21 cellular contexts compared by ENCODE assay signal in the genomic region with DNA sequence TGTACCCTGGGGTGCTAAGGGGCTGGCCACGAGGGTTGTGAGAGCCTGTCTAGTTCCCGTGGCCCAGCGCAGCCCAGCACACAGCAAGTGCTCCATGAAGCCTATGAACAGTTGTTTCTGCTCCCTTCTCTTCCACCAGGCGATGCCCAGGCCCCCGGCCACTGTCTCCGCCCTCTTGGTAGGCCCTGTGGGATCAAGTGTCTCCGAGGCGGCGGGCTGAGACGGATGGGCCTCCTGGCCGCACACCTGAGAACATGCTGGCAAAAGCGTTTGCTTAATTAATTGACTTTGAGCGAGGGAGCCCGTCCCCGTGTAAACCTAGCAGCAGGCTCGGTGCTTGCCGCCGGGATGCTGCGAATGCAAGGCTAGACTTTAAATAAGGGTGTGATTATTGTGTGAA.
DNase-seq lines count a peak whose midpoint lies in the region; ATAC-seq, FAIRE-seq and TF ChIP-seq lines count a peak whose summit lies in the region.
"Had no signal": no experiment of that assay in that cellular context is flagged by ENCODE, and none has a peak within 500 bp of the region (broad histone marks: within the 10 kb centered on the region; RNA-seq: fewer than 3 reads in every experiment).

No MANE protein-coding gene starts in this region.

- FAIRE-seq in K562 (lab: Jason Lieb, UNC): no peak
- FAIRE-seq: GM19239, keratinocyte had no signal

- TF ChIP-seq POLR2A in K562 (conservative IDR thresholded peaks at IDR 0.05) (no peak), erythroblast (IDR thresholded peaks at IDR 0.05; ENCODE audit: low read length) (no peak)

- no peaks in the 10 kb centered on the region for H3K36me3 Mint-ChIP-seq in activated naive CD4-positive, alpha-beta T cell treated with anti-CD3 and anti-CD28 coated beads for 36 hours (ENCODE audit: low read depth)
- H3K36me3 Mint-ChIP-seq: CD4-positive, CD25-positive, alpha-beta regulatory T cell; naive B cell had no signal

- H3K9me3 ChIP-seq in BLaER1: no peaks in the 10 kb centered on the region
- H3K9me3 ChIP-seq in Karpas-422 (ENCODE audit: low read length): no peaks in the 10 kb centered on the region
- no peaks in the 10 kb centered on the region for H3K9me3 ChIP-seq in K562 (replicated peaks; ENCODE audit: control insufficient read depth, insufficient read depth, low read depth, low read length)
- H3K9me3 ChIP-seq: upper lobe of right lung had no signal

- H3K4me1 ChIP-seq in BLaER1: peaks cover 97% of the 10 kb centered on the region
- peaks cover 48% of the 10 kb centered on the region for H3K4me1 ChIP-seq in Karpas-422 (ENCODE audit: low read length)
- peaks cover 0 to 52% of the 10 kb centered on the region in 2 experiments; a peak in 2 of 5 replicates for H3K4me1 ChIP-seq in K562 (replicated peaks in 1 of 2; ENCODE audit: control insufficient read depth in 2 of 2, insufficient read depth in 2 of 2, low read length in 2 of 2)
- H3K4me1 ChIP-seq: upper lobe of right lung had no signal

- intact Hi-C loops in K562 (cut with micrococcal nuclease): no loop called here
- intact Hi-C loops in activated naive CD4-positive, alpha-beta T cell treated with anti-CD3 and anti-CD28 coated beads for 36 hours (cut with micrococcal nuclease): no loop called here

- H3K9ac ChIP-seq in BLaER1 (peak overlapping the region; percentile 40; the same call in 1 of the 2 replicates), Karpas-422 (ENCODE audit: low read length) (no peak overlapping the region), K562 (ENCODE audit: insufficient read depth in 1 of 2, low read depth in 2 of 2, low read length in 2 of 2) (no peak overlapping the region)

- no TSS peak for BruUV-seq in K562 (replicated peaks; lab: Mats Ljungman, UMichigan)

- ATAC-seq in K562 (no peak), HG02852 (IDR thresholded peaks at IDR 0.05; ENCODE audit: unreplicated experiment) (no peak)
- ATAC-seq: Panc1; stimulated activated naive CD8-positive, alpha-beta T cell treated with anti-CD3 and anti-CD28 coated beads, Interleukin-15, Interleukin-2, amounts not matched to agents 100 U/mL and 50 U/mL, for 24 hours; upper lobe of right lung had no signal

- in situ Hi-C loops in K562 (cut with MboI): no loop called here

- H2AFZ ChIP-seq in Karpas-422 (ENCODE audit: low read length): no peak overlapping the region
- no peak overlapping the region for H2AFZ ChIP-seq in K562 (ENCODE audit: low read depth, low read length)

- H3K27ac Mint-ChIP-seq in activated naive CD4-positive, alpha-beta T cell treated with anti-CD3 and anti-CD28 coated beads for 36 hours: no peak overlapping the region
- H3K27ac Mint-ChIP-seq: naive B cell had no signal

- 81% methylated on average over 19 of the region's 19 CpGs for WGBS in K562 (ENCODE audit: insufficient coverage, low coverage, missing lambda C conversion rate)

- H4K20me1 ChIP-seq in BLaER1 (no peaks in the 10 kb centered on the region), Karpas-422 (ENCODE audit: insufficient read depth, low read depth, low read length) (peaks cover 4% of the 10 kb centered on the region; the same call in 1 of the 2 replicates), K562 (replicated peaks; ENCODE audit: control insufficient read depth, insufficient read depth, low read length) (peaks cover 10% of the 10 kb centered on the region)

- POLR2A ChIA-PET in K562 (lab: Yijun Ruan, JAX): no interaction called here

- H3K27me3 Mint-ChIP-seq in activated naive CD4-positive, alpha-beta T cell treated with anti-CD3 and anti-CD28 coated beads for 36 hours (ENCODE audit: low read depth): no peaks in the 10 kb centered on the region

- H3K9me2 ChIP-seq in Karpas-422 (replicated peaks; ENCODE audit: insufficient read depth, low read length): no peaks in the 10 kb centered on the region

- no peaks in the 10 kb centered on the region for H3K9me1 ChIP-seq in K562 (ENCODE audit: control insufficient read depth, insufficient read depth, low read length)

- no peak for TF ChIP-seq RAD21 in K562 (CRISPR knock-in tag; conservative IDR thresholded peaks at IDR 0.05 in 1 of 2, IDR thresholded peaks at IDR 0.05 in 1 of 2)

- H3K27me3 ChIP-seq in BLaER1 (no peaks in the 10 kb centered on the region), Karpas-422 (ENCODE audit: low read length) (no peaks in the 10 kb centered on the region), K562 (ENCODE audit: control insufficient read depth in 2 of 2, insufficient read depth in 2 of 2, low read length in 2 of 2) (no peaks in the 10 kb centered on the region)
- H3K27me3 ChIP-seq: upper lobe of right lung had no signal

- H3K27ac ChIP-seq in BLaER1 (peak overlapping the region; percentile 90), Karpas-422 (ENCODE audit: low read length) (0 out of 2 replicates have a peak overlapping the region, but pooled peaks have one; percentile 12), K562 (ENCODE audit: extremely low read depth, low read depth, low read length) (no peak overlapping the region)
- H3K27ac ChIP-seq: SK-N-MC, upper lobe of right lung had no signal

- no peak for TF ChIP-seq EP300 in K562 (IDR thresholded peaks at IDR 0.05; ENCODE audit: low read length)

- H3K4me2 ChIP-seq in BLaER1 (peak overlapping the region; percentile 95), Karpas-422 (ENCODE audit: low read depth, low read length, poor library complexity, severe bottlenecking) (peak overlapping the region; percentile 58), K562 (ENCODE audit: insufficient read depth, low read length) (no peak overlapping the region)

- H3K79me2 ChIP-seq in Karpas-422 (ENCODE audit: low read length) (no peaks in the 10 kb centered on the region), K562 (ENCODE audit: control insufficient read depth, insufficient read depth, low read length) (0 out of 3 replicates have a peak, but pooled peaks cover 6% of the 10 kb centered on the region)

- H3K9me3 Mint-ChIP-seq in activated naive CD4-positive, alpha-beta T cell treated with anti-CD3 and anti-CD28 coated beads for 36 hours: no peaks in the 10 kb centered on the region
- H3K9me3 Mint-ChIP-seq: CD4-positive, CD25-positive, alpha-beta regulatory T cell; central memory CD8-positive, alpha-beta T cell; naive B cell had no signal

- peak overlapping the region; percentile 12; the same call in 1 of the 2 replicates for H3K4me3 ChIP-seq in BLaER1
- peak overlapping the region; percentile 23; the same call in 1 of the 2 replicates for H3K4me3 ChIP-seq in Karpas-422 (ENCODE audit: low read length)
- no peak overlapping the region for H3K4me3 ChIP-seq in K562
- H3K4me3 ChIP-seq: SK-N-MC, upper lobe of right lung had no signal

- no peaks in the 10 kb centered on the region for H3K4me1 Mint-ChIP-seq in activated naive CD4-positive, alpha-beta T cell treated with anti-CD3 and anti-CD28 coated beads for 36 hours (ENCODE audit: low read depth)
- H3K4me1 Mint-ChIP-seq: CD4-positive, CD25-positive, alpha-beta regulatory T cell; central memory CD8-positive, alpha-beta T cell had no signal

- DNase-seq in Karpas-422 (peak; percentile 73), NCI-H2171 (lab: John Stamatoyannopoulos, UW) (peak; percentile 72), K562 (ENCODE audit: extremely low read depth in 1 of 4, low spot score in 3 of 4) (no peak), erythroblast (lab: John Stamatoyannopoulos, UW) (no peak)
- DNase-seq in activated naive CD4-positive, alpha-beta T cell treated with anti-CD3 and anti-CD28 coated beads for 36 hours: no peak
- no peak for DNase-seq in activated CD4-positive, CD25-positive, alpha-beta regulatory T cell treated with anti-CD3 and anti-CD28 coated beads, Interleukin-2, amount 50 U/mL, for 72 hours
- DNase-seq: activated CD4-positive, alpha-beta T cell treated with anti-CD3 and anti-CD28 coated beads for 48 hours; CD4-positive, CD25-positive, alpha-beta regulatory T cell; effector CD4-positive, alpha-beta T cell; H7; naive B cell; stimulated activated CD4-positive, alpha-beta T cell treated with anti-CD3 and anti-CD28 coated beads, Interleukin-1b, Interleukin-23, amount 100 ng/mL, for 48 hours; stimulated activated naive CD8-positive, alpha-beta T cell treated with anti-CD3 and anti-CD28 coated beads, Interleukin-15, Interleukin-2, amounts not matched to agents 100 U/mL and 50 U/mL, for 24 hours; upper lobe of right lung had no signal

- H3K4me3 Mint-ChIP-seq in activated naive CD4-positive, alpha-beta T cell treated with anti-CD3 and anti-CD28 coated beads for 36 hours: no peak overlapping the region
- H3K4me3 Mint-ChIP-seq: CD4-positive, CD25-positive, alpha-beta regulatory T cell; central memory CD8-positive, alpha-beta T cell; naive B cell had no signal

- TF ChIP-seq CTCF in K562 (IDR thresholded peaks at IDR 0.05 in 2 of 3, conservative IDR thresholded peaks at IDR 0.05 in 1 of 3; ENCODE audit: insufficient read depth in 2 of 3, low read depth in 1 of 3, low read length in 3 of 3): no peak

- CTCF ChIA-PET in K562 (lab: Yijun Ruan, JAX; ENCODE audit: low intra/inter-chr PET ratio): no interaction called here
- CTCF ChIA-PET in activated naive CD4-positive, alpha-beta T cell treated with anti-CD3 and anti-CD28 coated beads for 36 hours (lab: Charles Lee): no interaction called here

- H3K36me3 ChIP-seq in BLaER1: no peaks in the 10 kb centered on the region
- H3K36me3 ChIP-seq in Karpas-422 (ENCODE audit: insufficient read depth, low read length): no peaks in the 10 kb centered on the region
- H3K36me3 ChIP-seq in K562 (ENCODE audit: control insufficient read depth, insufficient read depth, low read length): no peaks in the 10 kb centered on the region; the same call in 1 of the 3 replicates
- H3K36me3 ChIP-seq: upper lobe of right lung had no signal

TF ChIP-seq in K562, 482 proteins besides CTCF, POLR2A, EP300 and RAD21 (continues in another document):
- TF ChIP-seq, protein P1, sequence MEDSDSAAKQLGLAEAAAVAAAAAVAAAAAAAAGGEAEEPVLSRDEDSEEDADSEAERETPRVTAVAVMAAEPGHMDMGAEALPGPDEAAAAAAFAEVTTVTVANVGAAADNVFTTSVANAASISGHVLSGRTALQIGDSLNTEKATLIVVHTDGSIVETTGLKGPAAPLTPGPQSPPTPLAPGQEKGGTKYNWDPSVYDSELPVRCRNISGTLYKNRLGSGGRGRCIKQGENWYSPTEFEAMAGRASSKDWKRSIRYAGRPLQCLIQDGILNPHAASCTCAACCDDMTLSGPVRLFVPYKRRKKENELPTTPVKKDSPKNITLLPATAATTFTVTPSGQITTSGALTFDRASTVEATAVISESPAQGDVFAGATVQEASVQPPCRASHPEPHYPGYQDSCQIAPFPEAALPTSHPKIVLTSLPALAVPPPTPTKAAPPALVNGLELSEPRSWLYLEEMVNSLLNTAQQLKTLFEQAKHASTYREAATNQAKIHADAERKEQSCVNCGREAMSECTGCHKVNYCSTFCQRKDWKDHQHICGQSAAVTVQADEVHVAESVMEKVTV (CRISPR knock-in tag; IDR thresholded peaks at IDR 0.05): no peak
- TF ChIP-seq, protein P2, sequence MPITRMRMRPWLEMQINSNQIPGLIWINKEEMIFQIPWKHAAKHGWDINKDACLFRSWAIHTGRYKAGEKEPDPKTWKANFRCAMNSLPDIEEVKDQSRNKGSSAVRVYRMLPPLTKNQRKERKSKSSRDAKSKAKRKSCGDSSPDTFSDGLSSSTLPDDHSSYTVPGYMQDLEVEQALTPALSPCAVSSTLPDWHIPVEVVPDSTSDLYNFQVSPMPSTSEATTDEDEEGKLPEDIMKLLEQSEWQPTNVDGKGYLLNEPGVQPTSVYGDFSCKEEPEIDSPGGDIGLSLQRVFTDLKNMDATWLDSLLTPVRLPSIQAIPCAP (CRISPR knock-in tag; IDR thresholded peaks at IDR 0.05; ENCODE audit: borderline replicate concordance): no peak

Comparison
In these comparisons a context has a peak if more than half of its experiments do, and no peak if none do; other contexts are left out.
1. DNase-seq: peak in Karpas-422 (single experiment) and NCI-H2171 (single experiment); none in K562 (0 of 4), erythroblast (0 of 2), activated naive CD4-positive, alpha-beta T cell treated with anti-CD3 and anti-CD28 coated beads for 36 hours (single experiment) and activated CD4-positive, CD25-positive, alpha-beta regulatory T cell treated with anti-CD3 and anti-CD28 coated beads, Interleukin-2, amount 50 U/mL, for 72 hours (single experiment).